Comparison of ENCODE assay signal across 8 cellular contexts in the genomic region with DNA sequence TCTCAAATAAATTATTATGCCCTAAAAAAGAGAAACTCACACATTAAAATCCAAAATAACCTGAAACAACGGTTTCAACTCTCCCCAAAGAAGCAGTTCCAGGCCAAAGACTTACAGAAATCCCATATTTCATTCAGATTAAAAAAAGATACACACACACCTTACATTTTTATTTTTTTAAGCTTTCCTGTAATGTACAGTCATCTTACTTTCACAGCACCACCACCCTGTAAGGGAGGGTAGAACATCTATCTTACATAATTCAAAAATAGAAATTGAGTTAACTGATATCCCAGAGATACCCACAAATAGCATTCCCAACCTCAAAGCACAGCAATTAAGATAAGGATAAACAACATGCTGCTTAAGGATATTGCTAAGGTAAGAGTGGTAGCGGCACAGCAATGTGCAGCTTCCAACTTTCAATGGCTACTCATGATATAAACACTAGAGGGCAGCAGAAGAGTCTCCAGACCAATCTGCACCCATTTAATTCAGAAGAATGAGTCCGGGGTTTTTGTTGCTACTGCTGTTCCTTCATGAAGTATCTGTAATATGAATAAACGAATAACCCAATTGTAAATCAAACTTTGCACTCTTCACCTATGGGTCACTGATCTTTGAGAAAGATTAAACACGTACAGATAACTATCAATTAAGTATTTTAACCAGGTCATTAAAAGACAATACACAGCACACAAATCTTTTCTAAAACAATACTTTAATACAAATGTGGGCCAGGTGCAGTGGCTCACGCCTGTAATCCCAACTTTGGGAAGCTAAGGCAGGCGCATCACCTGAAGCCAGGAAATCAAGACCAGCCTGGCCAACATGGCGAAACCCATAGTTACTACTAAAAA. TPM values are rescaled to one million over a fixed set of nuclear protein-coding genes. Genes with fewer than 3 reads are reported as not detected.
A peak's percentile ranks its signal among the peaks of the same experiment; 100 is the strongest.
DNase-seq lines count a peak whose midpoint lies in the region; ATAC-seq, FAIRE-seq and TF ChIP-seq lines count a peak whose summit lies in the region.

No MANE protein-coding gene starts in this region.

- DNase-seq in AML-193 (lab: John Stamatoyannopoulos, UW) (peak; percentile 54 to 67), GM12892 (ENCODE audit: insufficient read length) (no peak), NCI-H526 (lab: John Stamatoyannopoulos, UW) (peak; percentile 28 to 67), cerebellar cortex (ENCODE audit: low spot score) (peak; percentile 41), lower lobe of right lung (no peak), lower leg skin (ENCODE audit: low spot score in 2 of 2) (no peak), MG63 (no peak)

- H3K4me1 ChIP-seq in lower lobe of right lung: peaks cover 9% of the 10 kb centered on the region

- no peak overlapping the region for H3K27ac ChIP-seq in lower lobe of right lung

- FAIRE-seq in GM12892 (lab: Jason Lieb, UNC): peak; percentile 48

- TF ChIP-seq CTCF in lower lobe of right lung (IDR thresholded peaks at IDR 0.05) (peak; percentile 66), lower leg skin (IDR thresholded peaks at IDR 0.05) (no peak)

- H3K9me3 ChIP-seq in lower lobe of right lung (no peaks in the 10 kb centered on the region), MG63 (no peaks in the 10 kb centered on the region)

- intact Hi-C loops in lower lobe of right lung (cut with DNase I): no loop called here
- intact Hi-C loops in lower leg skin (cut with DNase I; ENCODE audit: low total_unique reads): no loop called here

- ATAC-seq in lower lobe of right lung (peak; percentile 59 to 82), GM19324 (IDR thresholded peaks at IDR 0.05; ENCODE audit: low FRiP score, unreplicated experiment) (no peak)

- H3K27me3 ChIP-seq in lower lobe of right lung (ENCODE audit: low read depth) (no peaks in the 10 kb centered on the region), MG63 (no peaks in the 10 kb centered on the region)

- WGBS in lower leg skin, 2 donors: 75% methylated on average over 8 of the region's 8 CpGs

- H3K4me3 ChIP-seq in lower lobe of right lung (no peak overlapping the region), lower leg skin (ENCODE audit: low read depth, poor library complexity, severe bottlenecking) (no peak overlapping the region), MG63 (no peak overlapping the region)

- TF ChIP-seq POLR2A in GM12892 (IDR thresholded peaks at IDR 0.05; ENCODE audit: low read depth, low read length) (no peak), lower leg skin (IDR thresholded peaks at IDR 0.05) (no peak)

- H3K36me3 ChIP-seq in lower lobe of right lung (peaks cover 32% of the 10 kb centered on the region), MG63 (peaks cover 27% of the 10 kb centered on the region)

RNA-seq across cellular contexts. Expression of gene GFPT1, which starts 11.3 kb away (rescaled TPM):
- 25.9 TPM for polyA plus RNA-seq in GM12892 (2012; ENCODE audit: missing spikeins)
- total RNA-seq in lower lobe of right lung (59.9 TPM), lower leg skin (10 to 100 TPM in 3 of 4 donors, 1 to 10 TPM in 1; 9.5 to 12.4 (median 11.2) TPM)
- total RNA-seq in MG63 (2014; rRNA removed; shearing (Covaris generic); ENCODE audit: low replicate concordance): 14.7 and 16.7 TPM in 2 replicates

Comparison
In these comparisons a context has a peak if more than half of its experiments do, and no peak if none do; other contexts are left out.
1. DNase-seq: peak in AML-193 (2 of 2), NCI-H526 (2 of 2) and cerebellar cortex (single experiment); none in GM12892 (single experiment), lower lobe of right lung (single experiment), lower leg skin (0 of 2) and MG63 (single experiment).